ENCODE assay signal across 13 cellular contexts in the genomic region with DNA sequence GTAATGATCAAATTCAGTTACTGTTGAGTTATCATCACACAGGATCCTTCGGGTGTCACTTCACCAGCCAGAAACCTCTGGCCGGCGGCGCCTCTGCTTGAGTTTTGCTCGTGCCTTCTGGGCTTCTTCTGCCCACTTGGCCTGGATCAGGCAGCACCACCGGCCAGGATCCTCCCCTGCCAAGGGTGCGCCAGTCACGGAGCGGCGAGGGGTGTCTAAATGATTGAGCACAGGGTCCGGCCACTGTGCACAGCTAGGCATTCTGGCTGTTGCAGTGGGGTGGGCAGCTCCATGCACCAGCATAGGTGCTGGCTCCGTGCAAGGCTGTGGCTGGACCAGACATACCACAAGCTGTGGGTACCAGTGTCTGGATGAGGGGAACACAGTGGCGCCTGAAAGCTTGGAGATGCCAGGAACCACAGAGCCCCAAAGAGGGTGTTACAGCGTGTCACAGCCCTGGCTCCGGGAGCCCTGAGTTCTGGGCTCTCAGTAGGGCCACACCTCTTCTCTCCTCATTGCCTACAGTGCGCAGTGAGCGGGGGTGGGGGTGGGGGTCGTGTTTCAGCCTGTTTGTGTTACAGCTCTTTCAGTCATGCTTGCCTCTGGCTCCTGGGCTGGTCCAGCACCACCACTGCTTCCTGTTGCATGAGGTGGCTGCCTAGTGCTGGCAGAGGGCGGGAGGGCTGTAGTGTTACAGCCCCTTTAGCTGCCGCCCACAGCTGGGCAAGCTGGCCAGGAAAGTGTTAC.
DNase-seq lines count a peak whose midpoint lies in the region; ATAC-seq, FAIRE-seq and TF ChIP-seq lines count a peak whose summit lies in the region.
"Had no signal": no experiment of that assay in that cellular context is flagged by ENCODE, and none has a peak within 500 bp of the region (broad histone marks: within the 10 kb centered on the region; RNA-seq: fewer than 3 reads in every experiment).

No MANE protein-coding gene starts in this region.

- POLR2A ChIA-PET in A549 (lab: Yijun Ruan, JAX) (no interaction called here), H1 (lab: Charles Lee; ENCODE audit: partially characterized antibody) (interaction anchor here (0.7 to 0.9 kb wide), 2 partner anchors 33 to 36 kb away, joined by 3 read pairs; no protein-coding TSS in a partner anchor)

- H3K79me2 ChIP-seq in H1 (ENCODE audit: control insufficient read depth in 1 of 2, insufficient read depth in 2 of 2, low read length in 2 of 2): peaks cover 0 to 68% of the 10 kb centered on the region in 2 experiments; a peak in 2 of 4 replicates

- intact Hi-C loops in vagina (cut with DNase I): loop anchor here (10.0 kb wide), 1 partner anchor 234 kb away; no protein-coding TSS in a partner anchor

- H3K27ac ChIP-seq in A549 (peak overlapping the region; percentile 26 to 72; a peak in 4 of 6 replicates), H1 (ENCODE audit: low read depth, low read length) (no peak overlapping the region), mesenchymal stem cell (ENCODE audit: low read length, poor library complexity, severe bottlenecking) (no peak overlapping the region), vagina (no peak overlapping the region)

- peak; percentile 44 to 62; a peak in 4 of 6 replicates for ATAC-seq in A549
- ATAC-seq in HG02642 (IDR thresholded peaks at IDR 0.05; ENCODE audit: poor library complexity, unreplicated experiment): no peak
- ATAC-seq in GM21528 (IDR thresholded peaks at IDR 0.05; ENCODE audit: low FRiP score, unreplicated experiment): no peak

- H3K14ac ChIP-seq in H1 (ENCODE audit: insufficient read length) (no peak overlapping the region), mesenchymal stem cell (ENCODE audit: low read length in 2 of 2) (peak overlapping the region in 1 of 2 experiments; percentile 82)

- H3K23me2 ChIP-seq in H1 (ENCODE audit: low read depth, low read length): no peaks in the 10 kb centered on the region

- H2BK20ac ChIP-seq in H1 (ENCODE audit: low read length): no peak overlapping the region

- TF ChIP-seq RAD21 in A549 (conservative IDR thresholded peaks at IDR 0.05 in 1 of 2, IDR thresholded peaks at IDR 0.05 in 1 of 2): no peak
- no peak; a peak in 1 of 4 replicates for TF ChIP-seq RAD21 in H1 (IDR thresholded peaks at IDR 0.05 in 1 of 2, conservative IDR thresholded peaks at IDR 0.05 in 1 of 2; ENCODE audit: low read depth in 2 of 2, low read length in 2 of 2)

- H3K56ac ChIP-seq in H1 (replicated peaks; ENCODE audit: insufficient read length, low read depth, low read length): no peak overlapping the region

- H3K4ac ChIP-seq in H1 (replicated peaks; ENCODE audit: insufficient read length, low read depth, low read length): no peak overlapping the region
- H3K4ac ChIP-seq in mesenchymal stem cell (ENCODE audit: low read depth in 1 of 2, low read length in 2 of 2): no peak overlapping the region

- no peaks in the 10 kb centered on the region for H3K9me3 ChIP-seq in A549
- H3K9me3 ChIP-seq in H1 (ENCODE audit: insufficient read depth in 2 of 2, low read depth in 1 of 2, low read length in 1 of 2): peaks cover 5% of the 10 kb centered on the region in 2 experiments; a peak in 2 of 4 replicates
- H3K9me3 ChIP-seq in mesenchymal stem cell (ENCODE audit: control insufficient read depth, low read length): no peaks in the 10 kb centered on the region
- H3K9me3 ChIP-seq in vagina: no peaks in the 10 kb centered on the region

- TF ChIP-seq POLR2A in A549 (IDR thresholded peaks at IDR 0.05; ENCODE audit: low read length): no peak
- TF ChIP-seq POLR2A in H1 (IDR thresholded peaks at IDR 0.05; ENCODE audit: control extremely low read depth in 1 of 2, low read depth in 2 of 2, low read length in 2 of 2): no peak
- no peak for TF ChIP-seq POLR2A in vagina (IDR thresholded peaks at IDR 0.05)

- TF ChIP-seq CTCF in A549 (IDR thresholded peaks at IDR 0.05) (no peak), H1 (IDR thresholded peaks at IDR 0.05; ENCODE audit: control extremely low read depth in 1 of 3, insufficient read depth in 1 of 3, low read depth in 1 of 3, low read length in 3 of 3) (no peak), vagina (IDR thresholded peaks at IDR 0.05) (no peak)

- H2BK120ac ChIP-seq in H1 (replicated peaks; ENCODE audit: low read depth, low read length) (no peak overlapping the region), mesenchymal stem cell (ENCODE audit: low read depth, low read length) (no peak overlapping the region)

- no peak overlapping the region for H3K4me3 ChIP-seq in A549
- H3K4me3 ChIP-seq in H1 (ENCODE audit: extremely low read depth in 1 of 4, insufficient read depth in 2 of 4, low read depth in 3 of 4, low read length in 4 of 4): no peak overlapping the region
- H3K4me3 ChIP-seq in mesenchymal stem cell (ENCODE audit: insufficient read depth in 1 of 2, low read depth in 1 of 2, low read length in 2 of 2): no peak overlapping the region
- no peak overlapping the region for H3K4me3 ChIP-seq in vagina

- CTCF ChIA-PET in A549 (lab: Yijun Ruan, JAX): no interaction called here
- CTCF ChIA-PET in H1 (lab: Charles Lee; ENCODE audit: partially characterized antibody): interaction anchor here (0.6 to 2.3 kb wide), 3 partner anchors 40 to 202 kb away, joined by 3 to 12 read pairs (median 3); no protein-coding TSS in a partner anchor

- H2AFZ ChIP-seq in H1 (ENCODE audit: low read length) (no peak overlapping the region), mesenchymal stem cell (ENCODE audit: low read depth, low read length) (no peak overlapping the region)

- H2BK12ac ChIP-seq in H1 (ENCODE audit: low read depth, low read length): no peak overlapping the region
- H2BK12ac ChIP-seq in mesenchymal stem cell (ENCODE audit: low read length in 2 of 2): no peak overlapping the region

- DNase-seq in A549 (ENCODE audit: low read depth in 1 of 2, low spot score in 1 of 2) (no peak), M059J (ENCODE audit: low read depth) (peak; percentile 84), H1 (ENCODE audit: low read depth in 1 of 2, low spot score in 2 of 2) (peak in 1 of 2 experiments; percentile 19), mesenchymal stem cell (no peak), vagina (ENCODE audit: extremely low spot score in 2 of 2) (no peak)
- DNase-seq in effector CD8-positive, alpha-beta T cell (lab: John Stamatoyannopoulos, UW): no peak
- DNase-seq: KG1; NCI-H2171; stimulated activated CD4-positive, alpha-beta T cell treated with anti-CD3 and anti-CD28 coated beads, Interleukin-4, amount 100 ng/mL, for 24 hours had no signal

- H3K9ac ChIP-seq in H1 (replicated peaks in 1 of 4; ENCODE audit: extremely low read depth in 1 of 4, low read depth in 3 of 4, low read length in 3 of 4): no peak overlapping the region
- H3K9ac ChIP-seq in mesenchymal stem cell (ENCODE audit: low read length): no peak overlapping the region

- no peak overlapping the region for H2AK5ac ChIP-seq in H1 (ENCODE audit: low read depth, low read length)
- H2AK5ac ChIP-seq in mesenchymal stem cell (ENCODE audit: low read length, severe bottlenecking): no peak overlapping the region

- H3K18ac ChIP-seq in H1 (ENCODE audit: extremely low read depth, low read length) (no peak overlapping the region), mesenchymal stem cell (ENCODE audit: low read depth in 1 of 2, low read length in 2 of 2) (no peak overlapping the region)

- H3K23ac ChIP-seq in H1 (ENCODE audit: insufficient read length): no peak overlapping the region
- H3K23ac ChIP-seq in mesenchymal stem cell (ENCODE audit: low read length in 2 of 2): peak overlapping the region in 1 of 2 experiments; percentile 18

- H3K36me3 ChIP-seq in H1 (ENCODE audit: control insufficient read depth in 2 of 4, insufficient read depth in 4 of 4, low read length in 3 of 4): peaks cover 0 to 6% (median 2%) of the 10 kb centered on the region in 4 experiments; a peak in 1 of 8 replicates
- peaks cover 16 to 22% of the 10 kb centered on the region in 2 experiments for H3K36me3 ChIP-seq in mesenchymal stem cell (ENCODE audit: control insufficient read depth in 1 of 2, insufficient read depth in 2 of 2, low read depth in 1 of 2, low read length in 2 of 2)
- no peaks in the 10 kb centered on the region for H3K36me3 ChIP-seq in vagina

- H4K8ac ChIP-seq in H1 (ENCODE audit: extremely low read depth, insufficient read depth, low read length): no peak overlapping the region
- H4K8ac ChIP-seq in mesenchymal stem cell (ENCODE audit: low read length): peak overlapping the region; percentile 29

- peaks cover 6 to 7% of the 10 kb centered on the region in 2 experiments for H4K20me1 ChIP-seq in H1 (replicated peaks in 1 of 2; ENCODE audit: control insufficient read depth in 1 of 2, insufficient read depth in 2 of 2, low read length in 2 of 2)

- WGBS in A549 (ENCODE audit: missing lambda C conversion rate): 79% methylated on average over 11 of the region's 20 CpGs
- WGBS in H1 (ENCODE audit: extremely low coverage in 1 of 2, insufficient coverage in 1 of 2, insufficient read length in 1 of 2, insufficient replicate concordance in 2 of 2, low coverage in 1 of 2, low lambda C conversion rate in 2 of 2, missing lambda C conversion rate in 1 of 2), 2 experiments: 75% methylated on average over 20 of the region's 20 CpGs; no CpG with 5 or more reads in 1 of the 2 experiments
- 82% methylated on average over 20 of the region's 20 CpGs for WGBS in mesenchymal stem cell

- H4K91ac ChIP-seq in H1 (replicated peaks; ENCODE audit: insufficient read length, low read length): no peak overlapping the region
- peak overlapping the region; percentile 10 for H4K91ac ChIP-seq in mesenchymal stem cell (ENCODE audit: low read length)

- no peaks in the 10 kb centered on the region for H3K27me3 ChIP-seq in H1 (replicated peaks in 1 of 4; ENCODE audit: control insufficient read depth in 3 of 4, extremely low read depth in 1 of 4, insufficient read depth in 3 of 4, low read length in 3 of 4)
- no peaks in the 10 kb centered on the region for H3K27me3 ChIP-seq in mesenchymal stem cell (ENCODE audit: control insufficient read depth in 1 of 2, insufficient read depth in 1 of 2, low read length in 2 of 2)
- H3K27me3 ChIP-seq in vagina: no peaks in the 10 kb centered on the region

- FAIRE-seq in A549 (lab: Jason Lieb, UNC) (no peak), H1 (lab: Jason Lieb, UNC) (no peak)
- FAIRE-seq: G401.6, keratinocyte had no signal

- H3K4me2 ChIP-seq in A549 (0 out of 3 replicates have a peak overlapping the region, but pooled peaks have one; percentile 6), H1 (ENCODE audit: insufficient read depth in 1 of 2, low read depth in 2 of 2, low read length in 2 of 2) (peak overlapping the region; percentile 15 to 17; a peak in 3 of 4 replicates), mesenchymal stem cell (ENCODE audit: low read length, poor library complexity, severe bottlenecking) (no peak overlapping the region)

- TF ChIP-seq EP300 in A549 (IDR thresholded peaks at IDR 0.05) (no peak), H1 (IDR thresholded peaks at IDR 0.05; ENCODE audit: borderline replicate concordance in 1 of 2, low read depth in 2 of 2, low read length in 2 of 2) (no peak)

- no peak overlapping the region for H2BK15ac ChIP-seq in H1 (ENCODE audit: low read length)
- no peak overlapping the region for H2BK15ac ChIP-seq in mesenchymal stem cell (ENCODE audit: low read depth, poor library complexity, severe bottlenecking)

- H2BK5ac ChIP-seq in H1 (ENCODE audit: low read depth, low read length) (peak overlapping the region; percentile 60; the same call in 1 of the 2 replicates), mesenchymal stem cell (ENCODE audit: low read depth, low read length, poor library complexity, severe bottlenecking) (no peak overlapping the region)

- no peaks in the 10 kb centered on the region; the same call in 1 of the 2 replicates for H3K79me1 ChIP-seq in H1 (ENCODE audit: low read depth, low read length)
- H3K79me1 ChIP-seq in mesenchymal stem cell (replicated peaks; ENCODE audit: low read length, poor library complexity, severe bottlenecking): peaks cover 5% of the 10 kb centered on the region

- peaks cover 80% of the 10 kb centered on the region for H3K4me1 ChIP-seq in A549
- H3K4me1 ChIP-seq in H1 (replicated peaks in 1 of 4; ENCODE audit: control insufficient read depth in 3 of 4, insufficient read depth in 4 of 4, low read length in 3 of 4): peaks cover 4 to 15% (median 12%) of the 10 kb centered on the region in 4 experiments
- H3K4me1 ChIP-seq in mesenchymal stem cell (ENCODE audit: control insufficient read depth, insufficient read depth, low read depth, low read length): peaks cover 16% of the 10 kb centered on the region
- peaks cover 49% of the 10 kb centered on the region for H3K4me1 ChIP-seq in vagina

- H4K5ac ChIP-seq in H1 (ENCODE audit: insufficient read length, low read depth, low read length): no peak overlapping the region

Comparison
In these comparisons a context has a peak if more than half of its experiments do, and no peak if none do; other contexts are left out.
1. ATAC-seq: peak in A549 (2 of 2); none in HG02642 (single experiment) and GM21528 (single experiment).
2. H3K27ac ChIP-seq: peak in A549 (2 of 2); none in H1 (single experiment), mesenchymal stem cell (single experiment) and vagina (single experiment).